ENCODE assay signal across 24 cellular contexts in the genomic region with DNA sequence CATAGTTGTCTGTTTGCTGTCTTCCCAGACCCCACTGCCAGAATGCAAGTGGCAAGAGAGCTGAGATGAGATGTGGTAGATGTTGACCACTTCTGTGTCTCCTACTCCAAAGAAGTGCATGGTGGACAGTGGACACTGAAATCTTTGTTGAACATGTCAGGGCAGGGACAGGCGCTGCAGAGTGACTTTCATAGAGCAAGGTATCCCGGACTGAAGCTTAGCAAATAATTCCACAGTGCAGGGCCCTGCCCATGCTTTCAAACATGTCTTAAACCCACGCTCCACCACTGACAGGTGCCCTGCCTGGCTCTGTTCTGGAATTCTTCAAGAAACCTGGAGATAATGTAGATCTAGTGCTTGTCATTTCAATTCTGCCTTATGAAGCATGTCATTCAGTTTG.
"Had no signal": no experiment of that assay in that cellular context is flagged by ENCODE, and none has a peak within 500 bp of the region (broad histone marks: within the 10 kb centered on the region; RNA-seq: fewer than 3 reads in every experiment).

No MANE protein-coding gene starts in this region.

- H3K27ac ChIP-seq: brain microvascular endothelial cell had no signal

- ATAC-seq: activated naive CD4-positive, alpha-beta T cell treated with anti-CD3 and anti-CD28 coated beads, Interleukin-2, amount 50 U/mL, for 72 hours; activated T-cell treated with anti-CD3 and anti-CD28 coated beads, Interleukin-2, amount 50 U/mL, for 72 hours; effector memory CD8-positive, alpha-beta T cell had no signal

- H3K36me3 ChIP-seq: brain microvascular endothelial cell had no signal

- H3K27me3 ChIP-seq: brain microvascular endothelial cell had no signal

- DNase-seq: activated CD4-positive, alpha-beta memory T cell treated with anti-CD3 and anti-CD28 coated beads, Interleukin-2, amount 10 ng/mL, durations not matched to agents 7 days and 5 days; activated CD4-positive, alpha-beta T cell treated with anti-CD3 and anti-CD28 coated beads for 1 hour; activated CD4-positive, alpha-beta T cell treated with anti-CD3 and anti-CD28 coated beads for 4 hours; activated CD4-positive, alpha-beta T cell treated with anti-CD3 and anti-CD28 coated beads, Interleukin-2, amount 10 ng/mL, durations not matched to agents 7 days and 5 days; activated CD4-positive, alpha-beta T cell treated with anti-CD3 and anti-CD28 coated beads, Interleukin-2, amount 50 U/mL, for 4 hours; activated CD4-positive, CD25-positive, alpha-beta regulatory T cell; activated CD8-positive, alpha-beta memory T cell treated with anti-CD3 and anti-CD28 coated beads, Interleukin-2, amount 50 U/mL, for 48 hours; activated gamma-delta T cell; activated naive CD4-positive, alpha-beta T cell; activated naive CD4-positive, alpha-beta T cell treated with anti-CD3 and anti-CD28 coated beads, Interleukin-2, amount 10 ng/mL, durations not matched to agents 7 days and 5 days; activated naive CD8-positive, alpha-beta T cell treated with anti-CD3 and anti-CD28 coated beads, Interleukin-2, amount 10 ng/mL, durations not matched to agents 7 days and 5 days; activated T-cell treated with anti-CD3 and anti-CD28 coated beads for 4 hours; activated T-cell treated with anti-CD3 and anti-CD28 coated beads, Interleukin-2, amount 50 U/mL, for 24 hours; activated T-cell treated with anti-CD3 and anti-CD28 coated beads, Interleukin-2, amount 50 U/mL, for 72 hours; amniotic stem cell; anterior cingulate cortex; brain microvascular endothelial cell; cortex of kidney; dermis blood vessel endothelial cell; effector CD4-positive, alpha-beta T cell; effector memory CD8-positive, alpha-beta T cell; foreskin fibroblast; T-helper 2 cell had no signal
